3 cellular contexts compared by ENCODE assay signal in the genomic region with DNA sequence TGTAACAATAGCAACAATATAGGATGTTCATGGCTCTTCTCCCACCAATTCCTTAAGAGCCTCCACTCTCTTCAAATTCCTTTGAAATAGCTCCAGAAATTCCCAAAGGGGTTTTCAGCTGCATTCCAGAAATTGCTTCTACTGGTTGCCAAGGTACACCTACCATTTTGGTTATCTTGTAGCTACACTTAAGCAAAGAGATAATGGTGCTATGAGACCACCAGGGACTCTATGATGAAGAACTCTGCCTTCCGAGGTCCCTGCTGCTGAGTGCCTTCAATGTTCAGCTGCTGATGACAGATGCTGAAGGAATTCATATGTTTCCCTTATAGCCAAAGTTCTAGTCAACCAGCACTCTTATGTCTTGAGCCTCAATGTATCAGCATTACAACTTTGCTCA.
"Had no signal": no experiment of that assay in that cellular context is flagged by ENCODE, and none has a peak within 500 bp of the region (broad histone marks: within the 10 kb centered on the region; RNA-seq: fewer than 3 reads in every experiment).

No MANE protein-coding gene starts in this region.

- H3K4me3 ChIP-seq: GM12878 had no signal

- DNase-seq: GDM1, GF-D8 had no signal

- ATAC-seq: GM12878 had no signal
